In the genomic region with DNA sequence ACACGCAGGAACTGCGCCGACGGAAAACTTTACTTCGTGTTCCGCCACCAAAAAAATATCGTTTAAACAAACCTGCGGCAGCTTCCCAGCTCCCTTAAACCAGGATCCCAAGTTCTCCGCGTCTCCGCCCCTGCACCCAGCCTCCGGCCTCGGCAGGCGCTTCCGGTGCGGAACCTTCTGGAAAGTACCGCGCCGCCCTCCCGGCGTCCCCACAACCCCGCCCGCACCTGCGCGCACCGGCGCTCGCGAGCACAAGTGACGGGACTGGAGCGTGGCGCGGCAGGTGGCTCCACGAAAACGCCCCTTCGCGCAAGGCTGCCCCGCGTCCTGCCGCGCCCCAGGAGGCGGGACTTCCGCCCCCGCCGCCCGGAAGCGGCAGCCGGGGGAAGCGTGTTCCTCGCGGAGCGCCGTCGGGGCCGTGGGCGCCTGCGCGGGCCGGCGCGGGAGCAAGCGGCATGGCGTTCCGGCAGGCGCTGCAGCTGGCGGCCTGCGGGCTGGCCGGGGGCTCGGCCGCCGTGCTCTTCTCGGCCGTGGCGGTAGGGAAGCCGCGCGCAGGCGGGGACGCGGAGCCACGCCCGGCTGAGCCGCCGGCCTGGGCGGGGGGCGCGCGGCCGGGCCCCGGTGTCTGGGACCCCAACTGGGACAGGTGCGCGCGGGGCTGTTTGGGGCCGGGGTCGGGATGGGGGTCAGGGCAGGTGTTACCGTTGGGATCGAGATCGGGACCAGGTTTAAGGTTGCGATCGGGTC, we compare ENCODE assay signal across 8 cellular contexts. TPM values are rescaled to one million over a fixed set of nuclear protein-coding genes. Genes with fewer than 3 reads are reported as not detected.
DNase-seq lines count a peak whose midpoint lies in the region; ATAC-seq and TF ChIP-seq lines count a peak whose summit lies in the region.

A gene (plus strand): TSS at position 421 of the 747 bp plus-strand sequence. CDS start 35 bp downstream, at position 456.

- peaks cover 4% of the 10 kb centered on the region for H3K4me1 ChIP-seq in prostate gland (replicated peaks)

- peak; percentile 84 for DNase-seq in NCI-H1436 (lab: John Stamatoyannopoulos, UW)
- DNase-seq in T-helper 1 cell = peak; percentile 89 to 97 (median 92)
- peak; percentile 83 for DNase-seq in left cardiac atrium
- peak; percentile 80 for DNase-seq in prostate gland (ENCODE audit: low spot score)
- peak; percentile 79 for DNase-seq in ureter (ENCODE audit: low spot score)

- intact Hi-C loops in left cardiac atrium (cut with DNase I) (no loop called here), prostate gland (cut with DNase I) (no loop called here)

- peak; percentile 91 for TF ChIP-seq POLR2A in GM15510 (IDR thresholded peaks at IDR 0.05; ENCODE audit: borderline replicate concordance, extremely low read depth, insufficient read length)
- TF ChIP-seq POLR2A in prostate gland (IDR thresholded peaks at IDR 0.05) = peak; percentile 52

- H3K27ac ChIP-seq in adipose tissue (ENCODE audit: low read depth, low read length) = no peak within 1 kb of the TSS
- peak within 1 kb of the TSS; percentile 84 to 86 for H3K27ac ChIP-seq in prostate gland

- no peaks in the 10 kb centered on the region for H3K9me3 ChIP-seq in prostate gland

- ATAC-seq in HG02852 (IDR thresholded peaks at IDR 0.05; ENCODE audit: unreplicated experiment) (peak; percentile 80), left cardiac atrium (peak; percentile 95 to 98)

- no peaks in the 10 kb centered on the region for H3K27me3 ChIP-seq in prostate gland (replicated peaks; ENCODE audit: insufficient read depth)

- peaks cover 0 to 3% of the 10 kb centered on the region in 2 donors for H3K36me3 ChIP-seq in prostate gland

- peak in 1 of 4 experiments; percentile 26 for TF ChIP-seq CTCF in prostate gland (IDR thresholded peaks at IDR 0.05)

- WGBS in adipose tissue, 3 donors = 0 to 1% (median 0%) methylated on average over 91 to 100 of the region's 100 CpGs
- under 1% methylated on average over 81 of the region's 100 CpGs for WGBS in prostate gland

- peak within 1 kb of the TSS; percentile 70 to 88 for H3K4me3 ChIP-seq in prostate gland

RNA-seq across cellular contexts. Expression of the gene that starts here (rescaled TPM):
- polyA plus RNA-seq in adipose tissue = 10 to 100 TPM; 11.2 to 14.5 (median 12.2) TPM
- 10 to 100 TPM; 22.6 to 25.2 TPM for total RNA-seq in left cardiac atrium
- total RNA-seq in prostate gland = 10 to 100 TPM; 37.4 to 41.4 TPM
- 43.0 TPM for total RNA-seq in ureter
